8 cellular contexts compared by ENCODE assay signal in genomic region chr2:96832751-96833507, GRCh38. TPM values are rescaled to one million over a fixed set of nuclear protein-coding genes. Genes with fewer than 3 reads are reported as not detected.
DNase-seq lines count a peak whose midpoint lies in the region; ATAC-seq and TF ChIP-seq lines count a peak whose summit lies in the region.

No MANE protein-coding gene starts in this region.

- in situ Hi-C loops in G401 (cut with HindIII; ENCODE audit: low sequenced_read_pairs), result no loop called here

- H3K27me3 Mint-ChIP-seq in progenitor cell of endocrine pancreas, result no peaks in the 10 kb centered on the region
- H3K27me3 Mint-ChIP-seq in activated T-cell treated with anti-CD3 and anti-CD28 coated beads, Interleukin-2, amount 50 U/mL, for 72 hours (ENCODE audit: low read depth), result no peaks in the 10 kb centered on the region

- TF ChIP-seq CTCF in foreskin keratinocyte (conservative IDR thresholded peaks at IDR 0.05), result no peak
- no peak for TF ChIP-seq CTCF in progenitor cell of endocrine pancreas (IDR thresholded peaks at IDR 0.05; ENCODE audit: unreplicated experiment)

- DNase-seq in G401 (ENCODE audit: low spot score) (peak; percentile 70), NCI-H510A treated with DMSO at 0.1 percent for 48 hours (lab: John Stamatoyannopoulos, UW) (peak; percentile 99), foreskin keratinocyte (peak in 1 of 2 donors; percentile 55), progenitor cell of endocrine pancreas (ENCODE audit: low spot score, unreplicated experiment) (peak; percentile 66), pons (ENCODE audit: low spot score) (no peak), GDM1 (lab: John Stamatoyannopoulos, UW) (no peak)
- DNase-seq in activated T-cell treated with anti-CD3 and anti-CD28 coated beads, Interleukin-2, amount 50 U/mL, for 48 hours, result no peak
- no peak for DNase-seq in activated T-cell treated with anti-CD3 and anti-CD28 coated beads, Interleukin-2, amount 50 U/mL, for 72 hours

- peaks cover 25% of the 10 kb centered on the region for H3K36me3 Mint-ChIP-seq in progenitor cell of endocrine pancreas (ENCODE audit: insufficient read depth)
- H3K36me3 Mint-ChIP-seq in activated T-cell treated with anti-CD3 and anti-CD28 coated beads, Interleukin-2, amount 50 U/mL, for 72 hours (ENCODE audit: insufficient read depth in 2 of 2), result peaks cover 4 to 17% of the 10 kb centered on the region in 2 donors

- H3K4me1 Mint-ChIP-seq in progenitor cell of endocrine pancreas (ENCODE audit: low read depth), result peaks cover 25% of the 10 kb centered on the region
- no peaks in the 10 kb centered on the region for H3K4me1 Mint-ChIP-seq in activated T-cell treated with anti-CD3 and anti-CD28 coated beads, Interleukin-2, amount 50 U/mL, for 72 hours (ENCODE audit: low read depth)

- H3K4me1 ChIP-seq in foreskin keratinocyte, result no peaks in the 10 kb centered on the region

- peak overlapping the region; percentile 99 for H3K27ac Mint-ChIP-seq in progenitor cell of endocrine pancreas
- H3K27ac Mint-ChIP-seq in activated T-cell treated with anti-CD3 and anti-CD28 coated beads, Interleukin-2, amount 50 U/mL, for 72 hours, result no peak overlapping the region

- H3K27ac ChIP-seq in foreskin keratinocyte, result no peak overlapping the region

- peak; percentile 45 for ATAC-seq in foreskin keratinocyte
- ATAC-seq in activated T-cell treated with anti-CD3 and anti-CD28 coated beads, Interleukin-2, amount 50 U/mL, for 72 hours (replicated peaks in 1 of 2), result no peak

- no peaks in the 10 kb centered on the region for H3K9me3 Mint-ChIP-seq in progenitor cell of endocrine pancreas (ENCODE audit: low read depth)
- H3K9me3 Mint-ChIP-seq in activated T-cell treated with anti-CD3 and anti-CD28 coated beads, Interleukin-2, amount 50 U/mL, for 72 hours, result no peaks in the 10 kb centered on the region

- H3K27me3 ChIP-seq in foreskin keratinocyte, result no peaks in the 10 kb centered on the region

- peak overlapping the region; percentile 33 for H3K4me3 Mint-ChIP-seq in progenitor cell of endocrine pancreas (ENCODE audit: low read depth)
- H3K4me3 Mint-ChIP-seq in activated T-cell treated with anti-CD3 and anti-CD28 coated beads, Interleukin-2, amount 50 U/mL, for 72 hours, result no peak overlapping the region

RNA-seq across cellular contexts. Expression of gene ANKRD23, which starts 10.9 kb away (rescaled TPM):
- 2.2 and 3.5 TPM in 2 replicates for total RNA-seq in G401 (2014; rRNA removed; shearing (Covaris generic))
- total RNA-seq in foreskin keratinocyte, result 0.92 and 1.2 TPM in 2 replicates
- 0.57 and 0.59 TPM in 2 replicates for polyA plus RNA-seq in foreskin keratinocyte
- total RNA-seq in progenitor cell of endocrine pancreas, result 6.1 and 8.3 TPM in 2 replicates
- 1 to 10 TPM; 4.4 to 5.7 TPM for total RNA-seq in activated T-cell treated with anti-CD3 and anti-CD28 coated beads, Interleukin-2, amount 50 U/mL, for 72 hours

RNA-seq across cellular contexts. Expression of gene CNNM3, which starts 16.9 kb away (rescaled TPM):
- total RNA-seq in G401 (2014; rRNA removed; shearing (Covaris generic)), result 15.9 and 16.6 TPM in 2 replicates
- 3.8 and 4.7 TPM in 2 replicates for total RNA-seq in foreskin keratinocyte
- polyA plus RNA-seq in foreskin keratinocyte, result 2.6 and 2.7 TPM in 2 replicates
- total RNA-seq in progenitor cell of endocrine pancreas, result 48.4 and 54.0 TPM in 2 replicates
- 10 to 100 TPM; 20.7 to 27.9 TPM for total RNA-seq in activated T-cell treated with anti-CD3 and anti-CD28 coated beads, Interleukin-2, amount 50 U/mL, for 72 hours

RNA-seq across cellular contexts. Expression of gene ANKRD39, which starts 24.9 kb away (rescaled TPM):
- total RNA-seq in G401 (2014; rRNA removed; shearing (Covaris generic)), result 28.4 and 45.2 TPM in 2 replicates
- total RNA-seq in foreskin keratinocyte, result 10.5 and 10.6 TPM in 2 replicates
- polyA plus RNA-seq in foreskin keratinocyte, result 19.0 and 19.2 TPM in 2 replicates
- total RNA-seq in progenitor cell of endocrine pancreas, result 16.1 and 17.4 TPM in 2 replicates
- total RNA-seq in activated T-cell treated with anti-CD3 and anti-CD28 coated beads, Interleukin-2, amount 50 U/mL, for 72 hours, result 10 to 100 TPM; 16.5 to 17.2 TPM

RNA-seq across cellular contexts. Expression of gene SEMA4C, which starts 37.0 kb away (rescaled TPM):
- 37.9 and 40.6 TPM in 2 replicates for total RNA-seq in G401 (2014; rRNA removed; shearing (Covaris generic))
- total RNA-seq in foreskin keratinocyte (9.5 and 10.5 TPM in 2 replicates), progenitor cell of endocrine pancreas (74.8 and 75.0 TPM in 2 replicates)
- polyA plus RNA-seq in foreskin keratinocyte, result 6.2 and 6.6 TPM in 2 replicates
- total RNA-seq in activated T-cell treated with anti-CD3 and anti-CD28 coated beads, Interleukin-2, amount 50 U/mL, for 72 hours, result 10 to 100 TPM; 16.0 to 22.2 TPM

Comparison
In these comparisons a context has a peak if more than half of its experiments do, and no peak if none do; other contexts are left out.
1. DNase-seq: peak in G401 (single experiment), NCI-H510A treated with DMSO at 0.1 percent for 48 hours (single experiment) and progenitor cell of endocrine pancreas (single experiment); none in pons (single experiment), activated T-cell treated with anti-CD3 and anti-CD28 coated beads, Interleukin-2, amount 50 U/mL, for 48 hours (0 of 2), activated T-cell treated with anti-CD3 and anti-CD28 coated beads, Interleukin-2, amount 50 U/mL, for 72 hours (0 of 2) and GDM1 (single experiment).